1 cellular context compared by ENCODE assay signal in the genomic region with DNA sequence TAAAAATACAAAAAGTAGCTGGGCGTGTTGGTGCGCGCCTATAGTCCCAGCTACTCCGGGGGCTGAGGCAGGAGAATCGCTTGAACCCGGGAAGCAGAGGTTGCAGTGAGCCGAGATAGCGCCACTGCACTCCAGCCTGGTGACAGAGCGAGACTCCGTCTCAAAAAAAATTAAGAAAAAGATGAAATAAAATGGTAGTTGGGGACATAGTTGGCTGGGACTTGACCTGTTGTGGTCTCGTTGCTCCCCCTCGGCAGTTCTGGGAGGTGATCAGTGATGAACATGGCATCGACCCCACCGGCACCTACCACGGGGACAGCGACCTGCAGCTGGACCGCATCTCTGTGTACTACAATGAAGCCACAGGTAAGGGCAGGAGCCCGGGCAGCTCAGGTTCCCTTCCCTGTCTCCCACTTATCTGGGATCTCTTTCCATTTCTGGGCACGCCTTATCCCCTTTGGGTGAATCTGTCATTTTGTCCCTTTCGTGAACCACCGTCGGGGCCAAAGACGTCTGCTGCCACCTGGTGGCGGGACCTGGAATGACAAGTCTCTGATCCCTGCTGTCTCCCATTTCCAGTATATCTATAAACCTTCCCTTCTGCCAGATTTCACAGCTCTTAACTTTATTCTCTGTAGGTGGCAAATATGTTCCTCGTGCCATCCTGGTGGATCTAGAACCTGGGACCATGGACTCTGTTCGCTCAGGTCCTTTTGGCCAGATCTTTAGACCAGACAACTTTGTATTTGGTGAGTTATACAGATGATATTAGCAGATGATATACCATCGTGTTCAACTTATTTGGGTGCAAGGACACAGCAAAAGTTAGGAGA.
TF ChIP-seq lines count a peak whose summit lies in the region.

No MANE protein-coding gene starts in this region.

TF ChIP-seq in HepG2, 621 proteins besides CTCF, POLR2A, EP300 and RAD21 (continued from another document and continues in another):
- TF ChIP-seq, protein P1, sequence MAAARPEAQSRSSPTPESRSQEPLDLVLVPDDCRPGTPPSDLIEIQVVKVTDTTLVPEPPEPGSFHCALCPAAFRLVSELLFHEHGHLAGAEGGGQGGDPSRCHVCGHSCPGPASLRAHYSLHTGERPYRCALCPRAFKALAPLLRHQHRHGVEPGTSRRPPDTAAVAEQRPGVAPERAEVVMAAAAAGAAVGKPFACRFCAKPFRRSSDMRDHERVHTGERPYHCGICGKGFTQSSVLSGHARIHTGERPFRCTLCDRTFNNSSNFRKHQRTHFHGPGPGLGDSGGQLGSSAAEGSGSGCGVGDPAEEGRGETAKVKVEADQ (CRISPR knock-in tag; IDR thresholded peaks at IDR 0.05; ENCODE audit: borderline replicate concordance): no peak
- TF ChIP-seq HOXA3 (CRISPR knock-in tag; IDR thresholded peaks at IDR 0.05): peak; percentile 42; the same call in 1 of the 2 replicates
- no peak for TF ChIP-seq PRMT3 (CRISPR knock-in tag; IDR thresholded peaks at IDR 0.05; ENCODE audit: borderline replicate concordance, low read depth)
- TF ChIP-seq, protein P2, sequence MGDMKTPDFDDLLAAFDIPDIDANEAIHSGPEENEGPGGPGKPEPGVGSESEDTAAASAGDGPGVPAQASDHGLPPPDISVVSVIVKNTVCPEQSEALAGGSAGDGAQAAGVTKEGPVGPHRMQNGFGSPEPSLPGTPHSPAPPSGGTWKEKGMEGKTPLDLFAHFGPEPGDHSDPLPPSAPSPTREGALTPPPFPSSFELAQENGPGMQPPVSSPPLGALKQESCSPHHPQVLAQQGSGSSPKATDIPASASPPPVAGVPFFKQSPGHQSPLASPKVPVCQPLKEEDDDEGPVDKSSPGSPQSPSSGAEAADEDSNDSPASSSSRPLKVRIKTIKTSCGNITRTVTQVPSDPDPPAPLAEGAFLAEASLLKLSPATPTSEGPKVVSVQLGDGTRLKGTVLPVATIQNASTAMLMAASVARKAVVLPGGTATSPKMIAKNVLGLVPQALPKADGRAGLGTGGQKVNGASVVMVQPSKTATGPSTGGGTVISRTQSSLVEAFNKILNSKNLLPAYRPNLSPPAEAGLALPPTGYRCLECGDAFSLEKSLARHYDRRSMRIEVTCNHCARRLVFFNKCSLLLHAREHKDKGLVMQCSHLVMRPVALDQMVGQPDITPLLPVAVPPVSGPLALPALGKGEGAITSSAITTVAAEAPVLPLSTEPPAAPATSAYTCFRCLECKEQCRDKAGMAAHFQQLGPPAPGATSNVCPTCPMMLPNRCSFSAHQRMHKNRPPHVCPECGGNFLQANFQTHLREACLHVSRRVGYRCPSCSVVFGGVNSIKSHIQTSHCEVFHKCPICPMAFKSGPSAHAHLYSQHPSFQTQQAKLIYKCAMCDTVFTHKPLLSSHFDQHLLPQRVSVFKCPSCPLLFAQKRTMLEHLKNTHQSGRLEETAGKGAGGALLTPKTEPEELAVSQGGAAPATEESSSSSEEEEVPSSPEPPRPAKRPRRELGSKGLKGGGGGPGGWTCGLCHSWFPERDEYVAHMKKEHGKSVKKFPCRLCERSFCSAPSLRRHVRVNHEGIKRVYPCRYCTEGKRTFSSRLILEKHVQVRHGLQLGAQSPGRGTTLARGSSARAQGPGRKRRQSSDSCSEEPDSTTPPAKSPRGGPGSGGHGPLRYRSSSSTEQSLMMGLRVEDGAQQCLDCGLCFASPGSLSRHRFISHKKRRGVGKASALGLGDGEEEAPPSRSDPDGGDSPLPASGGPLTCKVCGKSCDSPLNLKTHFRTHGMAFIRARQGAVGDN (CRISPR knock-in tag; IDR thresholded peaks at IDR 0.05): peak; percentile 31; the same call in 1 of the 2 replicates
- no peak; the same call in 1 of the 2 replicates for TF ChIP-seq ZNF331 (CRISPR knock-in tag; IDR thresholded peaks at IDR 0.05)
- peak; percentile 80; the same call in 1 of the 2 replicates for TF ChIP-seq ZNF788 (CRISPR knock-in tag; IDR thresholded peaks at IDR 0.05; ENCODE audit: borderline replicate concordance)
- no peak for TF ChIP-seq NRL (CRISPR knock-in tag; IDR thresholded peaks at IDR 0.05; ENCODE audit: borderline replicate concordance)
- no peak for TF ChIP-seq FOXO1 (CRISPR knock-in tag; IDR thresholded peaks at IDR 0.05)
- no peak; the same call in 1 of the 2 replicates for TF ChIP-seq FOXC1 (CRISPR knock-in tag; IDR thresholded peaks at IDR 0.05; ENCODE audit: borderline replicate concordance)
- peak; percentile 5; the same call in 1 of the 2 replicates for TF ChIP-seq POLR2AphosphoS5 (IDR thresholded peaks at IDR 0.05; ENCODE audit: low read depth, low read length)
- TF ChIP-seq SAP130 (CRISPR knock-in tag; IDR thresholded peaks at IDR 0.05; ENCODE audit: low read depth): peak; percentile 87
- TF ChIP-seq SIX1 (CRISPR knock-in tag; IDR thresholded peaks at IDR 0.05; ENCODE audit: borderline replicate concordance): no peak
- TF ChIP-seq ZSCAN20 (CRISPR knock-in tag; IDR thresholded peaks at IDR 0.05; ENCODE audit: borderline replicate concordance): no peak
- TF ChIP-seq, protein P3, sequence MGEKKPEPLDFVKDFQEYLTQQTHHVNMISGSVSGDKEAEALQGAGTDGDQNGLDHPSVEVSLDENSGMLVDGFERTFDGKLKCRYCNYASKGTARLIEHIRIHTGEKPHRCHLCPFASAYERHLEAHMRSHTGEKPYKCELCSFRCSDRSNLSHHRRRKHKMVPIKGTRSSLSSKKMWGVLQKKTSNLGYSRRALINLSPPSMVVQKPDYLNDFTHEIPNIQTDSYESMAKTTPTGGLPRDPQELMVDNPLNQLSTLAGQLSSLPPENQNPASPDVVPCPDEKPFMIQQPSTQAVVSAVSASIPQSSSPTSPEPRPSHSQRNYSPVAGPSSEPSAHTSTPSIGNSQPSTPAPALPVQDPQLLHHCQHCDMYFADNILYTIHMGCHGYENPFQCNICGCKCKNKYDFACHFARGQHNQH (CRISPR knock-in tag; IDR thresholded peaks at IDR 0.05): peak; percentile 66
- TF ChIP-seq CBFB (CRISPR knock-in tag; IDR thresholded peaks at IDR 0.05): no peak
- no peak for TF ChIP-seq IKZF1 (IDR thresholded peaks at IDR 0.05)
- no peak for TF ChIP-seq ZNF12 (CRISPR knock-in tag; IDR thresholded peaks at IDR 0.05)
- no peak for TF ChIP-seq SAFB2 (CRISPR knock-in tag; IDR thresholded peaks at IDR 0.05; ENCODE audit: borderline replicate concordance, low read depth)
- TF ChIP-seq MEF2D (CRISPR knock-in tag; IDR thresholded peaks at IDR 0.05): no peak
- peak; percentile 15; the same call in 1 of the 2 replicates for TF ChIP-seq MTA1 (CRISPR knock-in tag; IDR thresholded peaks at IDR 0.05; ENCODE audit: borderline replicate concordance)
- TF ChIP-seq ESRRA (CRISPR knock-in tag; IDR thresholded peaks at IDR 0.05; ENCODE audit: low read depth): no peak
- TF ChIP-seq NCOA5 (CRISPR knock-in tag; IDR thresholded peaks at IDR 0.05): no peak
- TF ChIP-seq ZSCAN30 (CRISPR knock-in tag; IDR thresholded peaks at IDR 0.05): no peak
- no peak for TF ChIP-seq MED13 (CRISPR knock-in tag; IDR thresholded peaks at IDR 0.05)
- TF ChIP-seq, protein P4, sequence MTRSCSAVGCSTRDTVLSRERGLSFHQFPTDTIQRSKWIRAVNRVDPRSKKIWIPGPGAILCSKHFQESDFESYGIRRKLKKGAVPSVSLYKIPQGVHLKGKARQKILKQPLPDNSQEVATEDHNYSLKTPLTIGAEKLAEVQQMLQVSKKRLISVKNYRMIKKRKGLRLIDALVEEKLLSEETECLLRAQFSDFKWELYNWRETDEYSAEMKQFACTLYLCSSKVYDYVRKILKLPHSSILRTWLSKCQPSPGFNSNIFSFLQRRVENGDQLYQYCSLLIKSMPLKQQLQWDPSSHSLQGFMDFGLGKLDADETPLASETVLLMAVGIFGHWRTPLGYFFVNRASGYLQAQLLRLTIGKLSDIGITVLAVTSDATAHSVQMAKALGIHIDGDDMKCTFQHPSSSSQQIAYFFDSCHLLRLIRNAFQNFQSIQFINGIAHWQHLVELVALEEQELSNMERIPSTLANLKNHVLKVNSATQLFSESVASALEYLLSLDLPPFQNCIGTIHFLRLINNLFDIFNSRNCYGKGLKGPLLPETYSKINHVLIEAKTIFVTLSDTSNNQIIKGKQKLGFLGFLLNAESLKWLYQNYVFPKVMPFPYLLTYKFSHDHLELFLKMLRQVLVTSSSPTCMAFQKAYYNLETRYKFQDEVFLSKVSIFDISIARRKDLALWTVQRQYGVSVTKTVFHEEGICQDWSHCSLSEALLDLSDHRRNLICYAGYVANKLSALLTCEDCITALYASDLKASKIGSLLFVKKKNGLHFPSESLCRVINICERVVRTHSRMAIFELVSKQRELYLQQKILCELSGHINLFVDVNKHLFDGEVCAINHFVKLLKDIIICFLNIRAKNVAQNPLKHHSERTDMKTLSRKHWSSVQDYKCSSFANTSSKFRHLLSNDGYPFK (CRISPR knock-in tag; IDR thresholded peaks at IDR 0.05; ENCODE audit: borderline replicate concordance): 0 out of 2 replicates have a peak, but pooled peaks have one; percentile 47
- TF ChIP-seq ZNF629 (CRISPR knock-in tag; conservative IDR thresholded peaks at IDR 0.05): 0 out of 2 replicates have a peak, but pooled peaks have one; percentile 18
- no peak for TF ChIP-seq ZNF235 (CRISPR knock-in tag; IDR thresholded peaks at IDR 0.05; ENCODE audit: borderline replicate concordance)
- TF ChIP-seq CCAR2 (optimal IDR thresholded peaks at IDR 0.05; ENCODE audit: low read depth, low read length): no peak
- TF ChIP-seq REXO4 (CRISPR knock-in tag; IDR thresholded peaks at IDR 0.05; ENCODE audit: borderline replicate concordance): no peak
- no peak for TF ChIP-seq RELA (CRISPR knock-in tag; IDR thresholded peaks at IDR 0.05)
- TF ChIP-seq JUN (CRISPR knock-in tag; IDR thresholded peaks at IDR 0.05): no peak
- TF ChIP-seq ZNF552 (CRISPR knock-in tag; IDR thresholded peaks at IDR 0.05; ENCODE audit: borderline replicate concordance): no peak
- TF ChIP-seq ZNF652 (CRISPR knock-in tag; IDR thresholded peaks at IDR 0.05; ENCODE audit: borderline replicate concordance, low read depth): no peak
- TF ChIP-seq, protein P5, sequence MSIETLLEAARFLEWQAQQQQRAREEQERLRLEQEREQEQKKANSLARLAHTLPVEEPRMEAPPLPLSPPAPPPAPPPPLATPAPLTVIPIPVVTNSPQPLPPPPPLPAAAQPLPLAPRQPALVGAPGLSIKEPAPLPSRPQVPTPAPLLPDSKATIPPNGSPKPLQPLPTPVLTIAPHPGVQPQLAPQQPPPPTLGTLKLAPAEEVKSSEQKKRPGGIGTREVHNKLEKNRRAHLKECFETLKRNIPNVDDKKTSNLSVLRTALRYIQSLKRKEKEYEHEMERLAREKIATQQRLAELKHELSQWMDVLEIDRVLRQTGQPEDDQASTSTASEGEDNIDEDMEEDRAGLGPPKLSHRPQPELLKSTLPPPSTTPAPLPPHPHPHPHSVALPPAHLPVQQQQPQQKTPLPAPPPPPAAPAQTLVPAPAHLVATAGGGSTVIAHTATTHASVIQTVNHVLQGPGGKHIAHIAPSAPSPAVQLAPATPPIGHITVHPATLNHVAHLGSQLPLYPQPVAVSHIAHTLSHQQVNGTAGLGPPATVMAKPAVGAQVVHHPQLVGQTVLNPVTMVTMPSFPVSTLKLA (IDR thresholded peaks at IDR 0.05): no peak
- no peak for TF ChIP-seq NR2C2 (CRISPR knock-in tag; IDR thresholded peaks at IDR 0.05; ENCODE audit: borderline replicate concordance)
- no peak for TF ChIP-seq CHCHD3 (CRISPR knock-in tag; IDR thresholded peaks at IDR 0.05)
- TF ChIP-seq BCL6 (CRISPR knock-in tag; IDR thresholded peaks at IDR 0.05): 0 out of 2 replicates have a peak, but pooled peaks have one; percentile 32
- TF ChIP-seq, protein P6, sequence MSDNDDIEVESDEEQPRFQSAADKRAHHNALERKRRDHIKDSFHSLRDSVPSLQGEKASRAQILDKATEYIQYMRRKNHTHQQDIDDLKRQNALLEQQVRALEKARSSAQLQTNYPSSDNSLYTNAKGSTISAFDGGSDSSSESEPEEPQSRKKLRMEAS (IDR thresholded peaks at IDR 0.05): no peak
- TF ChIP-seq, protein P7, sequence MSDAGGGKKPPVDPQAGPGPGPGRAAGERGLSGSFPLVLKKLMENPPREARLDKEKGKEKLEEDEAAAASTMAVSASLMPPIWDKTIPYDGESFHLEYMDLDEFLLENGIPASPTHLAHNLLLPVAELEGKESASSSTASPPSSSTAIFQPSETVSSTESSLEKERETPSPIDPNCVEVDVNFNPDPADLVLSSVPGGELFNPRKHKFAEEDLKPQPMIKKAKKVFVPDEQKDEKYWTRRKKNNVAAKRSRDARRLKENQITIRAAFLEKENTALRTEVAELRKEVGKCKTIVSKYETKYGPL (CRISPR knock-in tag; IDR thresholded peaks at IDR 0.05): no peak
- peak; percentile 53; the same call in 1 of the 2 replicates for TF ChIP-seq ERF (CRISPR knock-in tag; IDR thresholded peaks at IDR 0.05)
- no peak for TF ChIP-seq TSC22D2 (CRISPR knock-in tag; IDR thresholded peaks at IDR 0.05; ENCODE audit: borderline replicate concordance)
- TF ChIP-seq ZNF781 (CRISPR knock-in tag; IDR thresholded peaks at IDR 0.05; ENCODE audit: borderline replicate concordance, not compliant biosample characterization): no peak
